Comparison of ENCODE assay signal across 9 cellular contexts in the genomic region with DNA sequence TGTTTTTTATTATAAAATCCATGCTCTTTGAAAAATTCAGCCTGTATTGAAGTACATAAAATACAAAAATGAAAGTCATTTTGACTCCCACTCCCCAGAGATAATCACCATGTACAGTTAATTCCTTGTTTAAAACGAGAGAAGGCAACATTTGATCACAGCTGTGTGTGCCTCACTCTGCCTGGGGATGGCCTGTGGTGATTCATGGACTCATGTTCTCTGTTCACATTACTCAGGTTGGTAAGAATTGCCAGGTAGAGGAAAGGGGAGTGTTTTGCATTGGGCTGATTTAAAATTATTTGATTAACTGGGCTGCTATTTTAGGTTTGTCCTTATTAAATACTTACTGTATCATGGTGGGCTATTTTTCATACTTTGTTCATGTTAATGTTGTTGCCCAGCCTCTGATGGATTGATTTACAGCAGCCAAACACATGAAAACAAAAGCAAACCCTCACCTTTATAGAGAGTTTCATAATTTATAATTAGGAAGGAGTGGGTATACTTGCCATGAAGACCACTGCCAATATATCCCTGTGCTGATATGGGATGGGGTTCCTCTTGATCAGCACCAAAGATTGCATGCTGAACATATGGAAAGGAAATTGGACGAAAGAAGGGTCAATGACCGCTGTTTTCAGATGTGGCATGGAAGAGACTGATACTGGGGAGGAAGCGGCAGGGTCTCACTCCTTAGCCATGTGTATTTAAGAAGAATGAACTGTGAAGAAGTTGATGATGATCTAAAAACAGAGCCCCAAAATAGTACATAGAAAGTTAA. TPM values are rescaled to one million over a fixed set of nuclear protein-coding genes. Genes with fewer than 3 reads are reported as not detected.
DNase-seq lines count a peak whose midpoint lies in the region; ATAC-seq and TF ChIP-seq lines count a peak whose summit lies in the region.
"Had no signal": no experiment of that assay in that cellular context is flagged by ENCODE, and none has a peak within 500 bp of the region (broad histone marks: within the 10 kb centered on the region; RNA-seq: fewer than 3 reads in every experiment).

No MANE protein-coding gene starts in this region.

- no peak for ATAC-seq in activated CD8-positive, alpha-beta T cell treated with anti-CD3 and anti-CD28 coated beads for 36 hours

- in situ Hi-C loops in brain microvascular endothelial cell (cut with HindIII; ENCODE audit: low pct_ligation_motif_present, low sequenced_read_pairs), result no loop called here

- H3K27me3 Mint-ChIP-seq in activated CD8-positive, alpha-beta T cell treated with anti-CD3 and anti-CD28 coated beads for 36 hours, result no peaks in the 10 kb centered on the region
- H3K27me3 Mint-ChIP-seq in glutamatergic neuron (ENCODE audit: unreplicated experiment) (peaks cover 13% of the 10 kb centered on the region), neural progenitor cell (ENCODE audit: insufficient read depth, low read depth) (peaks cover 2% of the 10 kb centered on the region)

- POLR2A ChIA-PET in activated CD8-positive, alpha-beta T cell treated with anti-CD3 and anti-CD28 coated beads for 36 hours (lab: Charles Lee), result interaction anchor here (0.5 to 0.9 kb wide), 4 partner anchors 120 to 398 kb away, joined by 3 to 4 read pairs (median 4); no protein-coding TSS in a partner anchor

- H3K4me3 Mint-ChIP-seq in activated CD8-positive, alpha-beta T cell treated with anti-CD3 and anti-CD28 coated beads for 36 hours, result peak overlapping the region; percentile 79
- H3K4me3 Mint-ChIP-seq in glutamatergic neuron (ENCODE audit: unreplicated experiment) (peak overlapping the region; percentile 22), neural progenitor cell (no peak overlapping the region)

- peaks cover 46% of the 10 kb centered on the region for H3K4me1 Mint-ChIP-seq in activated CD8-positive, alpha-beta T cell treated with anti-CD3 and anti-CD28 coated beads for 36 hours (ENCODE audit: low read depth)
- peaks cover 34% of the 10 kb centered on the region for H3K4me1 Mint-ChIP-seq in glutamatergic neuron (ENCODE audit: low read depth, unreplicated experiment)
- peaks cover 35% of the 10 kb centered on the region for H3K4me1 Mint-ChIP-seq in neural progenitor cell

- H3K27ac ChIP-seq in suprapubic skin (peak overlapping the region; percentile 19), brain microvascular endothelial cell (no peak overlapping the region), neural progenitor cell (no peak overlapping the region)

- H2AFZ ChIP-seq in neural progenitor cell (replicated peaks), result no peak overlapping the region

- H3K27me3 ChIP-seq in suprapubic skin (no peaks in the 10 kb centered on the region), brain microvascular endothelial cell (replicated peaks) (no peaks in the 10 kb centered on the region), neural progenitor cell (no peaks in the 10 kb centered on the region)

- H3K9me3 ChIP-seq in suprapubic skin, result no peaks in the 10 kb centered on the region
- no peaks in the 10 kb centered on the region for H3K9me3 ChIP-seq in neural progenitor cell (ENCODE audit: low read depth)
- H3K9me3 ChIP-seq: Caco-2 had no signal

- CTCF ChIA-PET in activated CD8-positive, alpha-beta T cell treated with anti-CD3 and anti-CD28 coated beads for 36 hours (lab: Charles Lee), result interaction anchor here (0.7 to 4.0 kb wide), 4 partner anchors 23 to 128 kb away, joined by 3 to 29 read pairs (median 4); no protein-coding TSS in a partner anchor

- H3K9ac ChIP-seq in neural progenitor cell, result no peak overlapping the region

- peak; percentile 11 for DNase-seq in activated T-cell treated with anti-CD3 and anti-CD28 coated beads for 4 hours
- DNase-seq in activated T-cell treated with anti-CD3 and anti-CD28 coated beads, Interleukin-2, amount 50 U/mL, for 1 hour, result no peak
- peak; percentile 69 for DNase-seq in activated CD8-positive, alpha-beta T cell treated with anti-CD3 and anti-CD28 coated beads for 36 hours
- DNase-seq in glutamatergic neuron, result no peak
- DNase-seq in suprapubic skin (ENCODE audit: low spot score in 2 of 2), result no peak
- DNase-seq in brain microvascular endothelial cell, result no peak
- DNase-seq in neural progenitor cell (ENCODE audit: low spot score), result no peak
- no peak for DNase-seq in epidermal melanocyte (ENCODE audit: insufficient read length, low spot score)
- DNase-seq: Caco-2 had no signal

- no peaks in the 10 kb centered on the region for H3K36me3 ChIP-seq in suprapubic skin
- H3K36me3 ChIP-seq in brain microvascular endothelial cell (replicated peaks), result peaks cover 2% of the 10 kb centered on the region
- H3K36me3 ChIP-seq in neural progenitor cell, result no peaks in the 10 kb centered on the region

- 66% methylated on average over 4 of the region's 4 CpGs for WGBS in suprapubic skin

- no peaks in the 10 kb centered on the region for H3K9me3 Mint-ChIP-seq in activated CD8-positive, alpha-beta T cell treated with anti-CD3 and anti-CD28 coated beads for 36 hours
- H3K9me3 Mint-ChIP-seq in glutamatergic neuron (ENCODE audit: unreplicated experiment), result peaks cover 12% of the 10 kb centered on the region
- no peaks in the 10 kb centered on the region for H3K9me3 Mint-ChIP-seq in neural progenitor cell

- no peak for TF ChIP-seq POLR2A in suprapubic skin (IDR thresholded peaks at IDR 0.05)

- peaks cover 83% of the 10 kb centered on the region for H3K79me2 ChIP-seq in neural progenitor cell (ENCODE audit: low read depth)

- peak overlapping the region; percentile 93 for H3K27ac Mint-ChIP-seq in activated CD8-positive, alpha-beta T cell treated with anti-CD3 and anti-CD28 coated beads for 36 hours
- H3K27ac Mint-ChIP-seq in glutamatergic neuron (ENCODE audit: unreplicated experiment) (no peak overlapping the region), neural progenitor cell (no peak overlapping the region)

- intact Hi-C loops in activated CD8-positive, alpha-beta T cell treated with anti-CD3 and anti-CD28 coated beads for 36 hours (cut with micrococcal nuclease), result loop anchor here (5.0 kb wide), 1 partner anchor 35 kb away; a partner anchor contains a TSS

- peaks cover 52% of the 10 kb centered on the region for H4K20me1 ChIP-seq in neural progenitor cell (ENCODE audit: low read depth)

- no peak overlapping the region for H3K4me2 ChIP-seq in neural progenitor cell

- peaks cover 44% of the 10 kb centered on the region for H3K36me3 Mint-ChIP-seq in activated CD8-positive, alpha-beta T cell treated with anti-CD3 and anti-CD28 coated beads for 36 hours (ENCODE audit: low read depth)
- H3K36me3 Mint-ChIP-seq in glutamatergic neuron (ENCODE audit: unreplicated experiment) (no peaks in the 10 kb centered on the region), neural progenitor cell (peaks cover 2% of the 10 kb centered on the region)

- no peak for TF ChIP-seq EP300 in suprapubic skin (IDR thresholded peaks at IDR 0.05)

- H3K4me1 ChIP-seq in suprapubic skin, result peaks cover 70% of the 10 kb centered on the region
- H3K4me1 ChIP-seq in neural progenitor cell, result peaks cover 24% of the 10 kb centered on the region

- H3K4me3 ChIP-seq in suprapubic skin, result no peak overlapping the region
- H3K4me3 ChIP-seq in brain microvascular endothelial cell (ENCODE audit: low read depth, low read length), result no peak overlapping the region
- no peak overlapping the region for H3K4me3 ChIP-seq in neural progenitor cell

- H3F3A ChIP-seq in neural progenitor cell (ENCODE audit: low read depth), result peaks cover 39% of the 10 kb centered on the region

- no peak for TF ChIP-seq CTCF in activated CD8-positive, alpha-beta T cell treated with anti-CD3 and anti-CD28 coated beads for 36 hours (IDR thresholded peaks at IDR 0.05)
- no peak for TF ChIP-seq CTCF in glutamatergic neuron (IDR thresholded peaks at IDR 0.05; ENCODE audit: partially characterized antibody, unreplicated experiment)
- no peak for TF ChIP-seq CTCF in suprapubic skin (IDR thresholded peaks at IDR 0.05)
- TF ChIP-seq CTCF in brain microvascular endothelial cell (IDR thresholded peaks at IDR 0.05; ENCODE audit: low read depth, low read length, missing control alignments), result no peak
- no peak for TF ChIP-seq CTCF in neural progenitor cell (IDR thresholded peaks at IDR 0.05)

RNA-seq across cellular contexts. Expression of a gene that starts 3.0 kb away (rescaled TPM):
- total RNA-seq in activated CD8-positive, alpha-beta T cell treated with anti-CD3 and anti-CD28 coated beads for 36 hours, result 10 to 100 TPM; 64.7 to 67.8 TPM
- total RNA-seq in glutamatergic neuron (ENCODE audit: unreplicated experiment), result 16.6 TPM
- total RNA-seq in suprapubic skin, result 100 to 1,000 TPM in 1 of 4 donors, 10 to 100 TPM in 3; 33.4 to 129 (median 59.8) TPM
- 40.9 and 53.3 TPM in 2 replicates for total RNA-seq in neural progenitor cell (ENCODE audit: low replicate concordance)

RNA-seq across cellular contexts. Expression of a gene that starts 3.9 kb away (rescaled TPM):
- 10 to 100 TPM; 58.6 to 58.8 TPM for total RNA-seq in activated CD8-positive, alpha-beta T cell treated with anti-CD3 and anti-CD28 coated beads for 36 hours
- total RNA-seq in glutamatergic neuron (ENCODE audit: unreplicated experiment) (9.4 TPM), suprapubic skin (10 to 100 TPM in 3 of 4 donors, 1 to 10 TPM in 1; 5.9 to 29.9 (median 11.4) TPM), neural progenitor cell (ENCODE audit: low replicate concordance) (11.6 and 14.3 TPM in 2 replicates)

RNA-seq across cellular contexts. Expression of a gene that starts 33.0 kb away (rescaled TPM):
- 1 to 10 TPM; 2.9 to 3.6 TPM for total RNA-seq in activated CD8-positive, alpha-beta T cell treated with anti-CD3 and anti-CD28 coated beads for 36 hours
- total RNA-seq in glutamatergic neuron (ENCODE audit: unreplicated experiment), result 23.9 TPM
- total RNA-seq in suprapubic skin, result 10 to 100 TPM; 70.8 to 98.0 (median 91.6) TPM
- 5.5 and 9.2 TPM in 2 replicates for total RNA-seq in neural progenitor cell (ENCODE audit: low replicate concordance)

RNA-seq across cellular contexts. Expression of a gene that starts 42.2 kb away (rescaled TPM):
- total RNA-seq in activated CD8-positive, alpha-beta T cell treated with anti-CD3 and anti-CD28 coated beads for 36 hours, result under 1 TPM in 1 of 2 experiments, not detected in 1; 0.29 TPM
- total RNA-seq in glutamatergic neuron (ENCODE audit: unreplicated experiment) (2.4 TPM), suprapubic skin (1 to 10 TPM in 2 of 4 donors, under 1 TPM in 1, not detected in 1; 0.72 to 2.7 (median 1.5) TPM), neural progenitor cell (ENCODE audit: low replicate concordance) (0.81 TPM in 1 of 2 replicates, not detected in the other)

RNA-seq across cellular contexts. Expression of a gene that starts 42.3 kb away (rescaled TPM):
- total RNA-seq in activated CD8-positive, alpha-beta T cell treated with anti-CD3 and anti-CD28 coated beads for 36 hours, result 1 to 10 TPM; 1.3 to 1.6 TPM
- total RNA-seq in glutamatergic neuron (ENCODE audit: unreplicated experiment) (0.15 TPM), suprapubic skin (under 1 TPM; 0.08 to 0.56 (median 0.34) TPM), neural progenitor cell (ENCODE audit: low replicate concordance) (2.4 and 3.2 TPM in 2 replicates)

Comparison
In these comparisons a context has a peak if more than half of its experiments do, and no peak if none do; other contexts are left out.
1. DNase-seq: peak in activated T-cell treated with anti-CD3 and anti-CD28 coated beads for 4 hours (single experiment) and activated CD8-positive, alpha-beta T cell treated with anti-CD3 and anti-CD28 coated beads for 36 hours (single experiment); none in activated T-cell treated with anti-CD3 and anti-CD28 coated beads, Interleukin-2, amount 50 U/mL, for 1 hour (single experiment), glutamatergic neuron (single experiment), suprapubic skin (0 of 2), brain microvascular endothelial cell (single experiment), neural progenitor cell (single experiment) and epidermal melanocyte (single experiment).